Comparison of ENCODE assay signal across 11 cellular contexts in genomic region chr19:33260628-33261418, GRCh38. TPM values are rescaled to one million over a fixed set of nuclear protein-coding genes. Genes with fewer than 3 reads are reported as not detected.
DNase-seq lines count a peak whose midpoint lies in the region; ATAC-seq and TF ChIP-seq lines count a peak whose summit lies in the region.
"Had no signal": no experiment of that assay in that cellular context is flagged by ENCODE, and none has a peak within 500 bp of the region (broad histone marks: within the 10 kb centered on the region; RNA-seq: fewer than 3 reads in every experiment).

No MANE protein-coding gene starts in this region.

- H3K27me3 ChIP-seq in brain microvascular endothelial cell (replicated peaks): no peaks in the 10 kb centered on the region

- H3K27ac Mint-ChIP-seq in endothelial cell (ENCODE audit: unreplicated experiment): peak overlapping the region; percentile 61
- H3K27ac Mint-ChIP-seq in naive B cell: peak overlapping the region in 4 of 6 donors; percentile 39 to 91 (median 72)

- WGBS in lower leg skin, 2 donors: 73% methylated on average over 24 of the region's 24 CpGs

- in situ Hi-C loops in brain microvascular endothelial cell (cut with HindIII; ENCODE audit: low pct_ligation_motif_present, low sequenced_read_pairs): no loop called here

- H3K36me3 Mint-ChIP-seq in endothelial cell (ENCODE audit: low read depth, unreplicated experiment): no peaks in the 10 kb centered on the region
- peaks cover 6 to 10% of the 10 kb centered on the region in 2 donors for H3K36me3 Mint-ChIP-seq in naive B cell
- H3K36me3 Mint-ChIP-seq: CD4-positive, CD25-positive, alpha-beta regulatory T cell had no signal

- H3K4me3 ChIP-seq in brain microvascular endothelial cell (ENCODE audit: low read depth, low read length) (no peak overlapping the region), lower leg skin (ENCODE audit: low read depth, poor library complexity, severe bottlenecking) (no peak overlapping the region)

- peaks cover 16% of the 10 kb centered on the region for H3K4me1 Mint-ChIP-seq in endothelial cell (ENCODE audit: unreplicated experiment)
- H3K4me1 Mint-ChIP-seq in naive B cell: peaks cover 10 to 20% (median 18%) of the 10 kb centered on the region in 3 donors

- no peak for TF ChIP-seq CTCF in endothelial cell (IDR thresholded peaks at IDR 0.05; ENCODE audit: unreplicated experiment)
- TF ChIP-seq CTCF in brain microvascular endothelial cell (IDR thresholded peaks at IDR 0.05; ENCODE audit: low read depth, low read length, missing control alignments): no peak
- no peak for TF ChIP-seq CTCF in lower leg skin (IDR thresholded peaks at IDR 0.05)

- H3K4me3 Mint-ChIP-seq in endothelial cell (ENCODE audit: unreplicated experiment) (no peak overlapping the region), naive B cell (peak overlapping the region in 7 of 8 donors; percentile 36 to 77 (median 63))
- H3K4me3 Mint-ChIP-seq: CD4-positive, CD25-positive, alpha-beta regulatory T cell had no signal

- peak; percentile 92 for DNase-seq in GDM1 (lab: John Stamatoyannopoulos, UW)
- peak; percentile 72 for DNase-seq in NOMO-1 treated with dmso at 0.1 percent for 144 hours (lab: John Stamatoyannopoulos, UW; ENCODE audit: unreplicated experiment)
- no peak for DNase-seq in endothelial cell (ENCODE audit: low spot score)
- DNase-seq in naive B cell: no peak
- no peak for DNase-seq in NCI-H1417 (lab: John Stamatoyannopoulos, UW)
- DNase-seq in brain microvascular endothelial cell: no peak
- DNase-seq in NCI-H146 treated with DMSO at 0.1 percent for 48 hours (lab: John Stamatoyannopoulos, UW; ENCODE audit: unreplicated experiment): no peak
- no peak for DNase-seq in lower leg skin (ENCODE audit: low spot score in 2 of 2)
- DNase-seq: CD4-positive, CD25-positive, alpha-beta regulatory T cell; mammary epithelial cell; NCI-H1436 treated with DMSO at 0.1 percent for 48 hours had no signal

- H3K9me3 Mint-ChIP-seq in endothelial cell (ENCODE audit: unreplicated experiment) (no peaks in the 10 kb centered on the region), naive B cell (peaks cover 3 to 17% (median 6%) of the 10 kb centered on the region in 7 donors)

- H3K27ac ChIP-seq in brain microvascular endothelial cell: no peak overlapping the region

- peak; percentile 35 to 41 for ATAC-seq in naive B cell (ENCODE audit: low read depth in 2 of 2)

- intact Hi-C loops in lower leg skin (cut with DNase I; ENCODE audit: low total_unique reads): no loop called here

- no peaks in the 10 kb centered on the region for H3K36me3 ChIP-seq in brain microvascular endothelial cell (replicated peaks)

- H3K27me3 Mint-ChIP-seq in endothelial cell (ENCODE audit: unreplicated experiment): peaks cover 3% of the 10 kb centered on the region
- peaks cover 5 to 38% (median 32%) of the 10 kb centered on the region in 3 donors for H3K27me3 Mint-ChIP-seq in naive B cell

- no peak for TF ChIP-seq POLR2A in lower leg skin (IDR thresholded peaks at IDR 0.05)

RNA-seq across cellular contexts. Expression of gene SLC7A10, which starts 35.2 kb away (rescaled TPM):
- total RNA-seq in endothelial cell (ENCODE audit: unreplicated experiment) (4.4 TPM), lower leg skin (under 1 TPM in 1 of 4 donors, not detected in 3; 0.62 TPM)
- polyA plus RNA-seq in naive B cell (ENCODE audit: low read depth in 6 of 6): not detected
- total RNA-seq: CD4-positive, CD25-positive, alpha-beta regulatory T cell; mammary epithelial cell had no signal
- polyA plus RNA-seq: mammary epithelial cell had no signal

RNA-seq across cellular contexts. Expression of gene CEBPA, which starts 41.5 kb away (rescaled TPM):
- total RNA-seq in endothelial cell (ENCODE audit: unreplicated experiment) (0.59 TPM), lower leg skin (100 to 1,000 TPM; 228 to 297 (median 255) TPM)
- polyA plus RNA-seq in naive B cell (ENCODE audit: low read depth in 6 of 6): under 1 TPM in 4 of 6 donors, not detected in 2; 0.09 to 0.54 (median 0.50) TPM

Comparison
In these comparisons a context has a peak if more than half of its experiments do, and no peak if none do; other contexts are left out.
1. DNase-seq: peak in GDM1 (single experiment) and NOMO-1 treated with dmso at 0.1 percent for 144 hours (single experiment); none in endothelial cell (single experiment), naive B cell (single experiment), NCI-H1417 (0 of 3), brain microvascular endothelial cell (single experiment), NCI-H146 treated with DMSO at 0.1 percent for 48 hours (single experiment) and lower leg skin (0 of 2).
2. RNA of gene CEBPA, which starts 41.5 kb away (total RNA-seq): 228 to 297 TPM in lower leg skin; 0.59 TPM in endothelial cell (single experiment); every median in the first group is over 100 times any median in the second.